ENCODE assay signal across 10 cellular contexts in genomic region chr12:3315201-3315661, GRCh38.
DNase-seq lines count a peak whose midpoint lies in the region; FAIRE-seq and TF ChIP-seq lines count a peak whose summit lies in the region.
"Had no signal": no experiment of that assay in that cellular context is flagged by ENCODE, and none has a peak within 500 bp of the region (broad histone marks: within the 10 kb centered on the region; RNA-seq: fewer than 3 reads in every experiment).

No MANE protein-coding gene starts in this region.

- TF ChIP-seq EP300 in H1 (IDR thresholded peaks at IDR 0.05; ENCODE audit: borderline replicate concordance in 1 of 2, low read depth in 2 of 2, low read length in 2 of 2), result no peak

- no peak for FAIRE-seq in H1 (lab: Jason Lieb, UNC)

- no peak overlapping the region for H2BK20ac ChIP-seq in H1 (ENCODE audit: low read length)

- no peaks in the 10 kb centered on the region for H3K79me2 ChIP-seq in H1 (ENCODE audit: control insufficient read depth in 1 of 2, insufficient read depth in 2 of 2, low read length in 2 of 2)

- no peak for TF ChIP-seq CTCF in H1 (IDR thresholded peaks at IDR 0.05; ENCODE audit: control extremely low read depth in 1 of 3, insufficient read depth in 1 of 3, low read depth in 1 of 3, low read length in 3 of 3)

- H3K4me3 ChIP-seq in H1 (ENCODE audit: extremely low read depth in 1 of 4, insufficient read depth in 2 of 4, low read depth in 3 of 4, low read length in 4 of 4) (no peak overlapping the region), neuronal stem cell (ENCODE audit: low read length in 2 of 2) (no peak overlapping the region)
- H3K4me3 ChIP-seq: cardiac muscle cell had no signal

- H2BK120ac ChIP-seq in H1 (replicated peaks; ENCODE audit: low read depth, low read length), result no peak overlapping the region
- H2BK120ac ChIP-seq in neuronal stem cell (ENCODE audit: low read depth, low read length), result no peak overlapping the region

- H3K9ac ChIP-seq in H1 (replicated peaks in 1 of 4; ENCODE audit: extremely low read depth in 1 of 4, low read depth in 3 of 4, low read length in 3 of 4) (no peak overlapping the region), neuronal stem cell (ENCODE audit: low read depth, low read length, poor library complexity) (no peak overlapping the region)

- H3K27ac ChIP-seq in H1 (ENCODE audit: low read depth, low read length), result no peak overlapping the region
- no peak overlapping the region for H3K27ac ChIP-seq in neuronal stem cell (replicated peaks; ENCODE audit: low read length)
- H3K27ac ChIP-seq: cardiac muscle cell had no signal

- H4K8ac ChIP-seq in H1 (ENCODE audit: extremely low read depth, insufficient read depth, low read length) (no peak overlapping the region), neuronal stem cell (ENCODE audit: low read depth, low read length) (no peak overlapping the region)

- H3K18ac ChIP-seq in H1 (ENCODE audit: extremely low read depth, low read length) (no peak overlapping the region), neuronal stem cell (ENCODE audit: low read length) (no peak overlapping the region)

- H3K9me3 ChIP-seq in H1 (ENCODE audit: insufficient read depth in 2 of 2, low read depth in 1 of 2, low read length in 1 of 2), result no peaks in the 10 kb centered on the region
- no peaks in the 10 kb centered on the region for H3K9me3 ChIP-seq in neuronal stem cell (replicated peaks in 1 of 2; ENCODE audit: control insufficient read depth in 2 of 2, insufficient read depth in 1 of 2, low read depth in 1 of 2, low read length in 2 of 2)

- H3K4me1 ChIP-seq in H1 (replicated peaks in 1 of 4; ENCODE audit: control insufficient read depth in 3 of 4, insufficient read depth in 4 of 4, low read length in 3 of 4) (peaks cover 0 to 3% (median 0%) of the 10 kb centered on the region in 4 experiments; a peak in 2 of 7 replicates), neuronal stem cell (ENCODE audit: control insufficient read depth in 2 of 2, insufficient read depth in 1 of 2, low read depth in 1 of 2, low read length in 2 of 2) (peaks cover 0 to 4% of the 10 kb centered on the region in 2 donors)

- peak overlapping the region; percentile 17; the same call in 1 of the 2 replicates for H2BK12ac ChIP-seq in H1 (ENCODE audit: low read depth, low read length)
- no peak overlapping the region for H2BK12ac ChIP-seq in neuronal stem cell (ENCODE audit: low read length)

- no peak overlapping the region for H4K5ac ChIP-seq in H1 (ENCODE audit: insufficient read length, low read depth, low read length)

- no peak overlapping the region for H3K23ac ChIP-seq in H1 (ENCODE audit: insufficient read length)
- no peak overlapping the region for H3K23ac ChIP-seq in neuronal stem cell (ENCODE audit: low read depth, low read length, poor library complexity)

- no peaks in the 10 kb centered on the region; the same call in 1 of the 2 replicates for H3K79me1 ChIP-seq in H1 (ENCODE audit: low read depth, low read length)
- no peaks in the 10 kb centered on the region for H3K79me1 ChIP-seq in neuronal stem cell (ENCODE audit: low read depth, low read length)

- H3K27me3 ChIP-seq in H1 (replicated peaks in 1 of 4; ENCODE audit: control insufficient read depth in 3 of 4, extremely low read depth in 1 of 4, insufficient read depth in 3 of 4, low read length in 3 of 4) (no peaks in the 10 kb centered on the region; a peak in 3 of 7 replicates), neuronal stem cell (ENCODE audit: control insufficient read depth in 3 of 3, insufficient read depth in 3 of 3, low read depth in 1 of 3, low read length in 3 of 3) (peaks cover 0 to 42% (median 0%) of the 10 kb centered on the region in 3 experiments)

- POLR2A ChIA-PET in H1 (lab: Charles Lee; ENCODE audit: partially characterized antibody), result interaction anchor here (0.6 to 1.7 kb wide), 2 partner anchors 19 to 29 kb away, joined by 4 read pairs; no protein-coding TSS in a partner anchor

- no peaks in the 10 kb centered on the region for H3K23me2 ChIP-seq in H1 (ENCODE audit: low read depth, low read length)

- TF ChIP-seq RAD21 in H1 (IDR thresholded peaks at IDR 0.05 in 1 of 2, conservative IDR thresholded peaks at IDR 0.05 in 1 of 2; ENCODE audit: low read depth in 2 of 2, low read length in 2 of 2), result no peak

- H2AFZ ChIP-seq in H1 (ENCODE audit: low read length) (no peak overlapping the region), neuronal stem cell (ENCODE audit: low read length) (no peak overlapping the region)

- CTCF ChIA-PET in H1 (lab: Charles Lee; ENCODE audit: partially characterized antibody), result interaction anchor here (0.6 to 13.4 kb wide), 44 partner anchors 8 to 962 kb away, joined by 3 to 216 read pairs (median 5); no protein-coding TSS in a partner anchor

- H4K91ac ChIP-seq in H1 (replicated peaks; ENCODE audit: insufficient read length, low read length) (no peak overlapping the region), neuronal stem cell (ENCODE audit: low read depth, low read length, poor library complexity) (no peak overlapping the region)

- no peak overlapping the region for H3K4ac ChIP-seq in H1 (replicated peaks; ENCODE audit: insufficient read length, low read depth, low read length)
- H3K4ac ChIP-seq in neuronal stem cell (ENCODE audit: low read length), result no peak overlapping the region

- H2BK5ac ChIP-seq in H1 (ENCODE audit: low read depth, low read length) (no peak overlapping the region), neuronal stem cell (ENCODE audit: low read length) (no peak overlapping the region)

- H2AK5ac ChIP-seq in H1 (ENCODE audit: low read depth, low read length), result no peak overlapping the region
- H2AK5ac ChIP-seq in neuronal stem cell (ENCODE audit: low read depth, low read length), result no peak overlapping the region

- no peak overlapping the region for H3K14ac ChIP-seq in H1 (ENCODE audit: insufficient read length)
- H3K14ac ChIP-seq in neuronal stem cell (ENCODE audit: low read length), result peak overlapping the region; percentile 6

- TF ChIP-seq POLR2A in H1 (IDR thresholded peaks at IDR 0.05; ENCODE audit: control extremely low read depth in 1 of 2, low read depth in 2 of 2, low read length in 2 of 2), result no peak

- H3K36me3 ChIP-seq in H1 (ENCODE audit: control insufficient read depth in 2 of 4, insufficient read depth in 4 of 4, low read length in 3 of 4), result no peaks in the 10 kb centered on the region
- no peaks in the 10 kb centered on the region for H3K36me3 ChIP-seq in neuronal stem cell (replicated peaks in 1 of 2; ENCODE audit: control insufficient read depth in 2 of 2, insufficient read depth in 2 of 2, low read length in 2 of 2)
- H3K36me3 ChIP-seq: cardiac muscle cell had no signal

- DNase-seq in DMS153 treated with DMSO at 0.1 percent for 48 hours (lab: John Stamatoyannopoulos, UW; ENCODE audit: unreplicated experiment), result peak; percentile 77
- DNase-seq in NCI-H2196 (lab: John Stamatoyannopoulos, UW; ENCODE audit: unreplicated experiment), result peak; percentile 98
- no peak for DNase-seq in H1 (ENCODE audit: low read depth in 1 of 2, low spot score in 2 of 2)
- no peak for DNase-seq in neuronal stem cell (ENCODE audit: low spot score)
- no peak for DNase-seq in activated naive CD4-positive, alpha-beta T cell treated with Interleukin-2 at 50 U/mL for 16 hours
- no peak for DNase-seq in NCI-H2171 (lab: John Stamatoyannopoulos, UW)
- DNase-seq in activated gamma-delta T cell treated with Interleukin-2 at 50 U/mL for 16 hours, result no peak
- DNase-seq in activated CD8-positive, alpha-beta memory T cell treated with anti-CD3 and anti-CD28 coated beads, Interleukin-2, amount 50 U/mL, for 48 hours, result no peak
- DNase-seq: mesendoderm had no signal

- H3K4me2 ChIP-seq in H1 (ENCODE audit: insufficient read depth in 1 of 2, low read depth in 2 of 2, low read length in 2 of 2) (no peak overlapping the region), neuronal stem cell (ENCODE audit: insufficient read depth, low read length, poor library complexity, severe bottlenecking) (no peak overlapping the region)

- H2BK15ac ChIP-seq in H1 (ENCODE audit: low read length), result no peak overlapping the region
- H2BK15ac ChIP-seq in neuronal stem cell (ENCODE audit: low read length), result no peak overlapping the region

- WGBS in H1 (ENCODE audit: extremely low coverage in 1 of 2, insufficient coverage in 1 of 2, insufficient read length in 1 of 2, insufficient replicate concordance in 2 of 2, low coverage in 1 of 2, low lambda C conversion rate in 2 of 2, missing lambda C conversion rate in 1 of 2), 2 experiments, result 86% methylated on average over 9 of the region's 11 CpGs; no CpG with 5 or more reads in 1 of the 2 experiments
- WGBS in neuronal stem cell (ENCODE audit: extremely low coverage in 2 of 2, insufficient read length in 2 of 2, insufficient replicate concordance in 1 of 2), 2 donors, result no CpG with 5 or more reads among the region's 11 CpGs

- H3K56ac ChIP-seq in H1 (replicated peaks; ENCODE audit: insufficient read length, low read depth, low read length), result no peak overlapping the region

- peaks cover 0 to 1% of the 10 kb centered on the region in 2 experiments for H4K20me1 ChIP-seq in H1 (replicated peaks in 1 of 2; ENCODE audit: control insufficient read depth in 1 of 2, insufficient read depth in 2 of 2, low read length in 2 of 2)

TF ChIP-seq in H1, 55 proteins besides CTCF, POLR2A, EP300 and RAD21 (continues in another document):
- TF ChIP-seq SIX5 (IDR thresholded peaks at IDR 0.05; ENCODE audit: low read depth, low read length), result no peak
- no peak for TF ChIP-seq CHD2 (IDR thresholded peaks at IDR 0.05; ENCODE audit: low read length)
- TF ChIP-seq BRCA1 (IDR thresholded peaks at IDR 0.05; ENCODE audit: low read depth, low read length), result no peak
- TF ChIP-seq CBX8 (IDR thresholded peaks at IDR 0.05; ENCODE audit: borderline replicate concordance, low read depth, low read length), result no peak
- TF ChIP-seq TCF12 (IDR thresholded peaks at IDR 0.05; ENCODE audit: low read depth, low read length), result no peak
- TF ChIP-seq TAF1 (IDR thresholded peaks at IDR 0.05; ENCODE audit: low read depth, low read length), result no peak

Comparison
In these comparisons a context has a peak if more than half of its experiments do, and no peak if none do; other contexts are left out.
1. DNase-seq: peak in DMS153 treated with DMSO at 0.1 percent for 48 hours (single experiment) and NCI-H2196 (single experiment); none in H1 (0 of 2), neuronal stem cell (single experiment), activated naive CD4-positive, alpha-beta T cell treated with Interleukin-2 at 50 U/mL for 16 hours (single experiment), NCI-H2171 (single experiment), activated gamma-delta T cell treated with Interleukin-2 at 50 U/mL for 16 hours (single experiment) and activated CD8-positive, alpha-beta memory T cell treated with anti-CD3 and anti-CD28 coated beads, Interleukin-2, amount 50 U/mL, for 48 hours (single experiment).